1 cellular context compared by ENCODE assay signal in the genomic region with DNA sequence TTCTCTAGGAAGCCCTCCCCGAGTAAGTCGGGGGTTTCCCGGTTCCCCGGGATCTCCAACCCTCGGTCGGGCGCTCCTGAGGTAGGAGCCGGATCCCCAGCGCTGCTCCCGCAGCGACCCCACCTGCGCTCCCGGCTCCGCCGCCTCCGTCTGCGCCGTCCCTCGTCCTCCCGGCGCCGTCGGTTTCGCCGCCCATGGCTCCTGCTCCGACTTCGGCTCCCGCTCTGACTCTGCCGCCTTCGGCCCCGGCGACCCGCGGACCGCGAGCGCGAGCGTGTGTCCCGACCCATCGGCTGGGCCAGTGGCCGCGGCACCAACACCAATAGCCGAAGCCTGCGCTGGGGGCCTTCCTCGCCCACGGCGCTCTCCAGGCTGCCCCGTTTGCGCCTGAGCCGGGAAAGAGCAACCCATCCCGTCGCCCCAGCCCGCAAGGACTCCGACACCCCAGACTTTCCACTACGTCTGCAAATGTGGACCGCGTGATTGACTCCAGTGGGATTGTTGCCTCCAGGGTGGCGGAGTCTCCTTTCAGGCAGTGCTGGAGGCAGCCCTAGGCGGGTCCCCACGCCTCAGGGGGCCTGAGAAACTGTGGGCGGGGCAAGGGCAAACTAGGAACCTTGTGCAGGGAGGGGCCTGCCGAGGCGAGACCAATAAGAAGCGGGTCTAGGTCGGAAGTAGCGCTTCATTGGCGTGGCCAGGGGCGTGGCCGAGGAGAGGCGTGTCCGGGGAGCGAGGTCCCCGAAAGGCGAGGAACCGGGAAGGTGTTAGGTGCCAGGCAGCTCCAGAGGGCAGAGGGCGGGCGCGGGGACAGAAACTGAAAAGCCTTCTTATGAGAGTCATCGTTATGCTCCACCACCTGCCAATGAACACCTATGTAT.
TF ChIP-seq lines count a peak whose summit lies in the region.

A gene (minus strand): TSS at position 318 of the 878 bp plus-strand sequence. CDS start 28 bp downstream, at position 290.

TF ChIP-seq in HCT116, 20 proteins besides CTCF, POLR2A, EP300 and RAD21 (continued from another document):
- TF ChIP-seq, protein P1, sequence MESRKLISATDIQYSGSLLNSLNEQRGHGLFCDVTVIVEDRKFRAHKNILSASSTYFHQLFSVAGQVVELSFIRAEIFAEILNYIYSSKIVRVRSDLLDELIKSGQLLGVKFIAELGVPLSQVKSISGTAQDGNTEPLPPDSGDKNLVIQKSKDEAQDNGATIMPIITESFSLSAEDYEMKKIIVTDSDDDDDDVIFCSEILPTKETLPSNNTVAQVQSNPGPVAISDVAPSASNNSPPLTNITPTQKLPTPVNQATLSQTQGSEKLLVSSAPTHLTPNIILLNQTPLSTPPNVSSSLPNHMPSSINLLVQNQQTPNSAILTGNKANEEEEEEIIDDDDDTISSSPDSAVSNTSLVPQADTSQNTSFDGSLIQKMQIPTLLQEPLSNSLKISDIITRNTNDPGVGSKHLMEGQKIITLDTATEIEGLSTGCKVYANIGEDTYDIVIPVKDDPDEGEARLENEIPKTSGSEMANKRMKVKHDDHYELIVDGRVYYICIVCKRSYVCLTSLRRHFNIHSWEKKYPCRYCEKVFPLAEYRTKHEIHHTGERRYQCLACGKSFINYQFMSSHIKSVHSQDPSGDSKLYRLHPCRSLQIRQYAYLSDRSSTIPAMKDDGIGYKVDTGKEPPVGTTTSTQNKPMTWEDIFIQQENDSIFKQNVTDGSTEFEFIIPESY (IDR thresholded peaks at IDR 0.05; ENCODE audit: extremely low read depth, insufficient replicate concordance, low read length) = peak; percentile 40
- TF ChIP-seq EZH2phosphoT487 (IDR thresholded peaks at IDR 0.05; ENCODE audit: borderline replicate concordance) = no peak
- TF ChIP-seq JUND (IDR thresholded peaks at IDR 0.05) = no peak
- peak; percentile 71 for TF ChIP-seq SIN3A (IDR thresholded peaks at IDR 0.05; ENCODE audit: low read depth)
- TF ChIP-seq SP1 (IDR thresholded peaks at IDR 0.05; ENCODE audit: low read depth) = peak; percentile 96
- no peak for TF ChIP-seq CEBPB (IDR thresholded peaks at IDR 0.05; ENCODE audit: low read depth)
- TF ChIP-seq, protein P2, sequence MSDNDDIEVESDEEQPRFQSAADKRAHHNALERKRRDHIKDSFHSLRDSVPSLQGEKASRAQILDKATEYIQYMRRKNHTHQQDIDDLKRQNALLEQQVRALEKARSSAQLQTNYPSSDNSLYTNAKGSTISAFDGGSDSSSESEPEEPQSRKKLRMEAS (IDR thresholded peaks at IDR 0.05) = peak; percentile 81
- TF ChIP-seq, protein P3, sequence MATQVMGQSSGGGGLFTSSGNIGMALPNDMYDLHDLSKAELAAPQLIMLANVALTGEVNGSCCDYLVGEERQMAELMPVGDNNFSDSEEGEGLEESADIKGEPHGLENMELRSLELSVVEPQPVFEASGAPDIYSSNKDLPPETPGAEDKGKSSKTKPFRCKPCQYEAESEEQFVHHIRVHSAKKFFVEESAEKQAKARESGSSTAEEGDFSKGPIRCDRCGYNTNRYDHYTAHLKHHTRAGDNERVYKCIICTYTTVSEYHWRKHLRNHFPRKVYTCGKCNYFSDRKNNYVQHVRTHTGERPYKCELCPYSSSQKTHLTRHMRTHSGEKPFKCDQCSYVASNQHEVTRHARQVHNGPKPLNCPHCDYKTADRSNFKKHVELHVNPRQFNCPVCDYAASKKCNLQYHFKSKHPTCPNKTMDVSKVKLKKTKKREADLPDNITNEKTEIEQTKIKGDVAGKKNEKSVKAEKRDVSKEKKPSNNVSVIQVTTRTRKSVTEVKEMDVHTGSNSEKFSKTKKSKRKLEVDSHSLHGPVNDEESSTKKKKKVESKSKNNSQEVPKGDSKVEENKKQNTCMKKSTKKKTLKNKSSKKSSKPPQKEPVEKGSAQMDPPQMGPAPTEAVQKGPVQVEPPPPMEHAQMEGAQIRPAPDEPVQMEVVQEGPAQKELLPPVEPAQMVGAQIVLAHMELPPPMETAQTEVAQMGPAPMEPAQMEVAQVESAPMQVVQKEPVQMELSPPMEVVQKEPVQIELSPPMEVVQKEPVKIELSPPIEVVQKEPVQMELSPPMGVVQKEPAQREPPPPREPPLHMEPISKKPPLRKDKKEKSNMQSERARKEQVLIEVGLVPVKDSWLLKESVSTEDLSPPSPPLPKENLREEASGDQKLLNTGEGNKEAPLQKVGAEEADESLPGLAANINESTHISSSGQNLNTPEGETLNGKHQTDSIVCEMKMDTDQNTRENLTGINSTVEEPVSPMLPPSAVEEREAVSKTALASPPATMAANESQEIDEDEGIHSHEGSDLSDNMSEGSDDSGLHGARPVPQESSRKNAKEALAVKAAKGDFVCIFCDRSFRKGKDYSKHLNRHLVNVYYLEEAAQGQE (IDR thresholded peaks at IDR 0.05; ENCODE audit: low read depth) = no peak
- no peak for TF ChIP-seq EZH2 (IDR thresholded peaks at IDR 0.05)
TF ChIP-seq in HCT116: peak in this region for 8.
